ENCODE assay signal across 14 cellular contexts in the genomic region with DNA sequence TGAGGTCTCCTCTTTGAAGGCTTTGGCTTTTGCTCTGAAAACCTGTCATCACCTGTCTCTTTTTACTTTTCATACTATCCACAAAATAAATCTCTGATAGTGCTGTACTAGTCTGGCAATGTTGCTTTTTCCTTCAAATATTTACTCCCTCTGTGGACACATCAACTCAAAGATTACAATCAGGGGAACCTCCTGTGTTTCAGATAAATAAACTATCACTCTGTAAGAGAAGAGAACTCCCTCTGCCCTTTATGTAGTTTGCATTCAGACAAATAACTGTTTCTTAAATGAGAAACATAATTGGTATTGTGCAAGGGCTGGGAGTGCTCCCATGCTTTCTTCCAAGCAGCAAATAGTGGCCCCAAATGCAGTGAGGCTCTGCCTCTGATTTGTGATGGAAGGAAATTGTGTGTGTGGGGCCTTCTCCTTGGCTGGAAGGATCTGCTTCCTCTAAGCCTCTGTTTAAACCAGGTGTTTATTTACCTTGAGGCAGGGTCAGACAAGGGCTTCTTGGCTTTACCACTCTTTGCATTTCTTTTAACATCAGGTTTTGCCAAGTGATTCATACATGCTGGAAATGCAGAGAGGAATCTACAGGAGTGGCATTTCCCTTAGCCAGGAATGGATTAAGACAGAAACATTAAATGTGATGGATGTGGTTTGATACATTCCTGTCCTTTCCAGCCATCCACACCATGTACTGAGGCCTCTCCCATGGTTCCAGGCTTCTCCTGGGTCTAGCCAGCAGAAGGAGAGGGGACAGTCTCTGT.
DNase-seq lines count a peak whose midpoint lies in the region; ATAC-seq, FAIRE-seq and TF ChIP-seq lines count a peak whose summit lies in the region.
"Had no signal": no experiment of that assay in that cellular context is flagged by ENCODE, and none has a peak within 500 bp of the region (broad histone marks: within the 10 kb centered on the region; RNA-seq: fewer than 3 reads in every experiment).

No MANE protein-coding gene starts in this region.

- no peak overlapping the region for H3K27ac ChIP-seq in small intestine (ENCODE audit: low read depth in 1 of 2, low read length in 1 of 2)
- H3K27ac ChIP-seq in MM.1S (ENCODE audit: low read length) = no peak overlapping the region
- H3K27ac ChIP-seq: tibial artery had no signal

- H3K4me3 ChIP-seq in epithelial cell of esophagus (ENCODE audit: low read length) (no peak overlapping the region), small intestine (ENCODE audit: low read depth in 1 of 2, low read length in 2 of 2) (no peak overlapping the region), MM.1S (ENCODE audit: low read length) (no peak overlapping the region)
- H3K4me3 ChIP-seq: HAP-1, tibial artery had no signal

- H3K9me2 ChIP-seq in MM.1S (replicated peaks; ENCODE audit: insufficient read depth, low read length) = no peaks in the 10 kb centered on the region

- H3K79me2 ChIP-seq in MM.1S (ENCODE audit: low read length) = no peaks in the 10 kb centered on the region

- H2AFZ ChIP-seq in MM.1S (ENCODE audit: low read length) = no peak overlapping the region

- H3K36me3 ChIP-seq in small intestine (ENCODE audit: control insufficient read depth in 2 of 2, insufficient read depth in 2 of 2, low read length in 2 of 2) = no peaks in the 10 kb centered on the region
- H3K36me3 ChIP-seq in MM.1S (replicated peaks; ENCODE audit: insufficient read depth, low read length) = no peaks in the 10 kb centered on the region
- H3K36me3 ChIP-seq: HAP-1, tibial artery had no signal

- peak; percentile 85 for DNase-seq in EH (ENCODE audit: low read depth)
- DNase-seq in RCC 7860 (ENCODE audit: low spot score) = peak; percentile 8
- peak; percentile 83 for DNase-seq in epithelial cell of esophagus (ENCODE audit: low read depth)
- no peak for DNase-seq in omental fat pad (ENCODE audit: low spot score)
- no peak for DNase-seq in small intestine
- no peak for DNase-seq in MM.1S
- DNase-seq in medulla oblongata (ENCODE audit: extremely low spot score) = no peak
- DNase-seq: DND-41, NCI-H187 treated with DMSO at 0.1 percent for 48 hours, occipital lobe had no signal

- no peaks in the 10 kb centered on the region for H4K20me1 ChIP-seq in MM.1S (ENCODE audit: insufficient read depth, low read length)

- ATAC-seq in omental fat pad (ENCODE audit: low FRiP score) (peak; percentile 80), HG03045 (IDR thresholded peaks at IDR 0.05; ENCODE audit: unreplicated experiment) (no peak)
- ATAC-seq: activated CD4-positive, CD25-positive, alpha-beta regulatory T cell treated with anti-CD3 and anti-CD28 coated beads, Interleukin-2, amount 50 U/mL, for 24 hours had no signal

- no peaks in the 10 kb centered on the region for H3K27me3 ChIP-seq in small intestine (ENCODE audit: control insufficient read depth in 2 of 2, insufficient read depth in 2 of 2, low read length in 2 of 2)
- H3K27me3 ChIP-seq in MM.1S (replicated peaks; ENCODE audit: insufficient read depth, low read length) = no peaks in the 10 kb centered on the region
- H3K27me3 ChIP-seq: tibial artery had no signal

- H3K4me1 ChIP-seq in small intestine (ENCODE audit: control insufficient read depth in 2 of 2, insufficient read depth in 1 of 2, low read depth in 1 of 2, low read length in 1 of 2) = no peaks in the 10 kb centered on the region
- no peaks in the 10 kb centered on the region for H3K4me1 ChIP-seq in MM.1S (ENCODE audit: low read length)
- H3K4me1 ChIP-seq: HAP-1 had no signal

- H3K9ac ChIP-seq in MM.1S (ENCODE audit: low read length) = no peak overlapping the region

- H3K9me3 ChIP-seq in small intestine (ENCODE audit: control insufficient read depth, low read depth) (no peaks in the 10 kb centered on the region), MM.1S (replicated peaks; ENCODE audit: insufficient read depth, low read length) (no peaks in the 10 kb centered on the region)
- H3K9me3 ChIP-seq: HAP-1, tibial artery had no signal

- H3F3A ChIP-seq in MM.1S (ENCODE audit: insufficient read depth, low read length) = no peaks in the 10 kb centered on the region

- peak; percentile 30 for FAIRE-seq in RCC 7860 (lab: Jason Lieb, UNC)
- FAIRE-seq in small intestine (lab: Jason Lieb, UNC) = no peak

- no peak overlapping the region for H3K4me2 ChIP-seq in MM.1S (ENCODE audit: low read depth, low read length)

- TF ChIP-seq CTCF in epithelial cell of esophagus (IDR thresholded peaks at IDR 0.05; ENCODE audit: insufficient read depth, low read depth, low read length, missing control alignments) (no peak), omental fat pad (IDR thresholded peaks at IDR 0.05) (no peak), MM.1S (IDR thresholded peaks at IDR 0.05; ENCODE audit: low read length) (no peak)

Comparison
In these comparisons a context has a peak if more than half of its experiments do, and no peak if none do; other contexts are left out.
1. DNase-seq: peak in EH (single experiment), RCC 7860 (single experiment) and epithelial cell of esophagus (single experiment); none in omental fat pad (single experiment), small intestine (single experiment), MM.1S (single experiment) and medulla oblongata (single experiment).